ENCODE assay signal across 20 cellular contexts in genomic region chr13:95033890-95034289, GRCh38.
DNase-seq lines count a peak whose midpoint lies in the region; ATAC-seq, FAIRE-seq and TF ChIP-seq lines count a peak whose summit lies in the region.
"Had no signal": no experiment of that assay in that cellular context is flagged by ENCODE, and none has a peak within 500 bp of the region (broad histone marks: within the 10 kb centered on the region; RNA-seq: fewer than 3 reads in every experiment).

No MANE protein-coding gene starts in this region.

- H3K27ac ChIP-seq in foreskin keratinocyte (no peak overlapping the region), ascending aorta (no peak overlapping the region)
- H3K27ac ChIP-seq: dorsolateral prefrontal cortex, vagina had no signal

- TF ChIP-seq CTCF in GM13977 (IDR thresholded peaks at IDR 0.05; ENCODE audit: extremely low read depth, insufficient read depth, missing control alignments) (no peak), foreskin keratinocyte (conservative IDR thresholded peaks at IDR 0.05) (no peak), D721Med (IDR thresholded peaks at IDR 0.05; ENCODE audit: insufficient read depth, missing control alignments) (no peak), ascending aorta (IDR thresholded peaks at IDR 0.05) (no peak)

- H3K36me3 ChIP-seq in ascending aorta = no peaks in the 10 kb centered on the region
- H3K36me3 ChIP-seq: vagina had no signal

- no peak overlapping the region for H3K4me3 ChIP-seq in ascending aorta
- H3K4me3 ChIP-seq: dorsolateral prefrontal cortex, vagina had no signal

- H3K4me1 ChIP-seq in foreskin keratinocyte = no peaks in the 10 kb centered on the region
- H3K4me1 ChIP-seq in ascending aorta = no peaks in the 10 kb centered on the region
- H3K4me1 ChIP-seq: vagina had no signal

- intact Hi-C loops in ascending aorta (cut with DNase I) = no loop called here

- no peak for FAIRE-seq in D721Med (lab: Jason Lieb, UNC)
- FAIRE-seq: astrocyte, H1 had no signal

- H3K27me3 ChIP-seq in foreskin keratinocyte (no peaks in the 10 kb centered on the region), ascending aorta (no peaks in the 10 kb centered on the region)
- H3K27me3 ChIP-seq: dorsolateral prefrontal cortex, vagina had no signal

- DNase-seq in GM13977 (ENCODE audit: low spot score) (peak; percentile 53), foreskin keratinocyte (no peak), islet precursor cell (no peak), D721Med (ENCODE audit: insufficient read length, low spot score) (no peak), ascending aorta (ENCODE audit: low spot score in 2 of 2) (no peak)
- DNase-seq: activated CD4-positive, alpha-beta T cell treated with anti-CD3 and anti-CD28 coated beads for 36 hours; activated T-cell treated with anti-CD3 and anti-CD28 coated beads, Interleukin-2, amount 50 U/mL, for 4 hours; DMS153; dorsolateral prefrontal cortex; Karpas-422; mammary epithelial cell; NCI-H1417 treated with DMSO at 0.1 percent for 48 hours; stimulated activated CD4-positive, alpha-beta T cell treated with anti-CD3 and anti-CD28 coated beads, Interleukin-4, amount 100 ng/mL, for 4 hours; stimulated activated naive B cell treated with anti-CD40 and anti-IgM and Interleukin-4, amounts not matched to agents 10 μg/mL and 1 μg/mL and 100 μg/mL, for 72 hours had no signal

- in situ Hi-C loops in GM13977 (cut with MboI; ENCODE audit: low pct_unique_long_range_greater_than_20kb, low sequenced_read_pairs, unreplicated experiment) = no loop called here

- ATAC-seq in GM18909 (IDR thresholded peaks at IDR 0.05; ENCODE audit: poor library complexity, unreplicated experiment) = peak; percentile 68
- ATAC-seq in GM21825 (IDR thresholded peaks at IDR 0.05; ENCODE audit: unreplicated experiment) = peak; percentile 71
- peak; percentile 78 for ATAC-seq in HG03342 (IDR thresholded peaks at IDR 0.05; ENCODE audit: unreplicated experiment)
- ATAC-seq in foreskin keratinocyte = no peak
- ATAC-seq: activated CD4-positive, alpha-beta T cell treated with anti-CD3 and anti-CD28 coated beads for 36 hours; activated T-cell treated with anti-CD3 and anti-CD28 coated beads, Interleukin-2, amount 50 U/mL, for 4 hours; stimulated activated naive B cell treated with anti-CD40 and anti-IgM and Interleukin-4, amounts not matched to agents 10 μg/mL and 1 μg/mL and 100 μg/mL, for 72 hours had no signal

- no peaks in the 10 kb centered on the region for H3K9me3 ChIP-seq in ascending aorta
- H3K9me3 ChIP-seq: vagina had no signal
